Comparison of ENCODE assay signal across 16 cellular contexts in genomic region chr6:149112976-149113375, GRCh38.
A peak's percentile ranks its signal among the peaks of the same experiment; 100 is the strongest.
DNase-seq lines count a peak whose midpoint lies in the region; ATAC-seq lines count a peak whose summit lies in the region.
"Had no signal": no experiment of that assay in that cellular context is flagged by ENCODE, and none has a peak within 500 bp of the region (broad histone marks: within the 10 kb centered on the region; RNA-seq: fewer than 3 reads in every experiment).

No MANE protein-coding gene starts in this region.

- H3K27ac ChIP-seq in CD8-positive, alpha-beta memory T cell (ENCODE audit: low read depth, low read length), result no peak overlapping the region
- no peak overlapping the region for H3K27ac ChIP-seq in substantia nigra (ENCODE audit: low read depth, low read length, poor library complexity, severe bottlenecking)
- H3K27ac ChIP-seq: gastrocnemius medialis, parathyroid adenoma, testis had no signal

- peaks cover 18 to 60% (median 37%) of the 10 kb centered on the region in 3 donors for H3K4me1 Mint-ChIP-seq in CD8-positive, alpha-beta memory T cell
- H3K4me1 Mint-ChIP-seq in activated T-helper 17 cell treated with anti-CD3 and anti-CD28 coated beads, Interleukin-2, amount 50 U/mL, for 72 hours, result peaks cover 25% of the 10 kb centered on the region

- H3K9me3 ChIP-seq in CD8-positive, alpha-beta memory T cell (ENCODE audit: low read length), result no peaks in the 10 kb centered on the region
- H3K9me3 ChIP-seq: gastrocnemius medialis, testis had no signal

- POLR2A ChIA-PET in CD8-positive, alpha-beta memory T cell (lab: Charles Lee), result no interaction called here

- no peak overlapping the region for H3K4me3 ChIP-seq in CD8-positive, alpha-beta memory T cell (ENCODE audit: low read length)
- H3K4me3 ChIP-seq: gastrocnemius medialis, testis had no signal

- peaks cover 5% of the 10 kb centered on the region for H3K4me1 ChIP-seq in CD8-positive, alpha-beta memory T cell (ENCODE audit: insufficient read depth, low read length)
- H3K4me1 ChIP-seq: gastrocnemius medialis, parathyroid adenoma, testis had no signal

- CTCF ChIA-PET in CD8-positive, alpha-beta memory T cell (lab: Charles Lee), result no interaction called here

- peaks cover 0 to 3% of the 10 kb centered on the region in 2 donors for H3K27me3 Mint-ChIP-seq in CD8-positive, alpha-beta memory T cell
- H3K27me3 Mint-ChIP-seq in activated T-helper 17 cell treated with anti-CD3 and anti-CD28 coated beads, Interleukin-2, amount 50 U/mL, for 72 hours, result no peaks in the 10 kb centered on the region

- H3K36me3 Mint-ChIP-seq in CD8-positive, alpha-beta memory T cell, result peaks cover 0 to 3% (median 0%) of the 10 kb centered on the region in 3 donors
- H3K36me3 Mint-ChIP-seq in activated T-helper 17 cell treated with anti-CD3 and anti-CD28 coated beads, Interleukin-2, amount 50 U/mL, for 72 hours (ENCODE audit: low read depth), result no peaks in the 10 kb centered on the region

- peak; percentile 62 for ATAC-seq in GM18868 (IDR thresholded peaks at IDR 0.05; ENCODE audit: unreplicated experiment)
- ATAC-seq in HG02763 (IDR thresholded peaks at IDR 0.05; ENCODE audit: unreplicated experiment), result peak; percentile 48
- peak; percentile 67 for ATAC-seq in activated T-helper 17 cell treated with anti-CD3 and anti-CD28 coated beads, Interleukin-2, amount 50 U/mL, for 72 hours (replicated peaks)
- ATAC-seq: gastrocnemius medialis, left lobe of liver had no signal

- H3K4me3 Mint-ChIP-seq in CD8-positive, alpha-beta memory T cell, result peak overlapping the region in 4 of 7 donors; percentile 29 to 60 (median 52)
- H3K4me3 Mint-ChIP-seq in activated T-helper 17 cell treated with anti-CD3 and anti-CD28 coated beads, Interleukin-2, amount 50 U/mL, for 72 hours, result peak overlapping the region; percentile 52

- DNase-seq in CD8-positive, alpha-beta memory T cell, result no peak
- no peak for DNase-seq in substantia nigra (lab: John Stamatoyannopoulos, UW)
- no peak for DNase-seq in NCI-H2171 (lab: John Stamatoyannopoulos, UW)
- no peak for DNase-seq in NCI-H1105 treated with DMSO at 0.1 percent for 48 hours (lab: John Stamatoyannopoulos, UW)
- DNase-seq in dermis blood vessel endothelial cell, result no peak
- DNase-seq: activated naive CD4-positive, alpha-beta T cell; gastrocnemius medialis; NCI-H1092; NCI-H774; stimulated activated CD4-positive, alpha-beta T cell treated with anti-CD3 and anti-CD28 coated beads, Interleukin-2, amount 100 ng/mL, for 48 hours; testis had no signal

- H3K27ac Mint-ChIP-seq in CD8-positive, alpha-beta memory T cell, result peak overlapping the region in 5 of 8 donors; percentile 25 to 94 (median 60)
- H3K27ac Mint-ChIP-seq in activated T-helper 17 cell treated with anti-CD3 and anti-CD28 coated beads, Interleukin-2, amount 50 U/mL, for 72 hours, result peak overlapping the region; percentile 76

- H3K9me3 Mint-ChIP-seq in CD8-positive, alpha-beta memory T cell, result no peaks in the 10 kb centered on the region
- no peaks in the 10 kb centered on the region for H3K9me3 Mint-ChIP-seq in activated T-helper 17 cell treated with anti-CD3 and anti-CD28 coated beads, Interleukin-2, amount 50 U/mL, for 72 hours

- H3K36me3 ChIP-seq in CD8-positive, alpha-beta memory T cell (ENCODE audit: insufficient read depth, low read length), result no peaks in the 10 kb centered on the region
- H3K36me3 ChIP-seq: gastrocnemius medialis had no signal

- no peaks in the 10 kb centered on the region for H3K27me3 ChIP-seq in CD8-positive, alpha-beta memory T cell (ENCODE audit: insufficient read depth, low read length, poor library complexity, severe bottlenecking)
- H3K27me3 ChIP-seq: gastrocnemius medialis, testis had no signal
